ENCODE assay signal across 21 cellular contexts in the genomic region with DNA sequence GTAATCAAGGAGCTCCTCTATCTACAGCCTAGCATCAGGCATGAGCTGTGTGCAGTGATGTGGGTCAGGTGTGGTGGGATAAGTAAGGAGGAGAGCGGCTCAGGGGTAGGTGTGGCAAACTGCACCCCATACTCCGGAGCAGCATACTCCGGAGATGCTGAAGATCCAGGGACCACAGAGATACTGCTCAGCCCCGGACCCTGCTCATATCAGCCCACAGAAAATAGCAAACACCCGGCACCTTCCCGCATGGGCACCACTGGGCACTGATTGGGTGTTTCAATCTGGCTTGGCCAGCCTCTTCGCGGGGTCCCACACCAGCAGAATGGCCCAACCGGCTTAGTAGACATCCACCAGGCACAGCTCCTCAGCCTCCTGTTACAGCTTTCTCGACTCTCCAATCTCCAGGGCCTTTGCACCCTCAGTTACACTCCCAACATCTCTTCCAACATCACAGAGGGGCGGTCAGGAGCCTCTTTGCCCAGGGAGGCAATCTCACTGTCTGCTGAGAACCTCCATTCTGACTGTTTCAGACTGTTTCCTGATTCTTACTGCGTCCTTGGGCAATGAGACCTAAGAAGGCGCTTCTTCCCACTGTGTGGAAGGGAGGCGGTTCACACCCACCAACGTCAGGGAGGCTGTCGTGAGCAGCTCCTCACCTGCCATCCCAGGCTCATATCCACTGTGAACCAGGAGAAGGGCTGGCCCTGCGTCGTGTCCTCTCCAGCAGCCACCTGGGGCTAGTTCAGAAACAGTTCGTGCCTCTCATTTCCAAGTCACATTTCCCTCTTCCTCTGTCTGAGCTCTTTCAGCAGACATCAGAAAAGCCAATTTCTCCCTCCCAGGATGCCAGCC. TPM values are rescaled to one million over a fixed set of nuclear protein-coding genes. Genes with fewer than 3 reads are reported as not detected.
DNase-seq lines count a peak whose midpoint lies in the region; ATAC-seq, FAIRE-seq and TF ChIP-seq lines count a peak whose summit lies in the region.
"Had no signal": no experiment of that assay in that cellular context is flagged by ENCODE, and none has a peak within 500 bp of the region (broad histone marks: within the 10 kb centered on the region; RNA-seq: fewer than 3 reads in every experiment).

No MANE protein-coding gene starts in this region.

- dilution Hi-C loops in mammary epithelial cell (cut with HindIII; ENCODE audit: low sequenced_read_pairs), result loop anchor here (5.0 to 25.0 kb wide), 3 partner anchors 76 to 271 kb away; no protein-coding TSS in a partner anchor

- no peaks in the 10 kb centered on the region for H3K9me3 Mint-ChIP-seq in brain
- no peaks in the 10 kb centered on the region for H3K9me3 Mint-ChIP-seq in natural killer cell treated with Interleukin-12 subunit alpha and Interleukin-12 subunit beta and Interleukin-15 and Interleukin-18, amount 100 ng/mL, for 72 hours

- no peaks in the 10 kb centered on the region for H3K27me3 ChIP-seq in breast epithelium
- no peaks in the 10 kb centered on the region for H3K27me3 ChIP-seq in mammary epithelial cell (ENCODE audit: insufficient read depth, low read length)
- no peaks in the 10 kb centered on the region for H3K27me3 ChIP-seq in GM23248 (replicated peaks; ENCODE audit: insufficient read depth)
- H3K27me3 ChIP-seq: heart right ventricle had no signal

- CTCF ChIA-PET in mammary epithelial cell (lab: Charles Lee; ENCODE audit: low non-redundant PET), result no interaction called here

- no peak for TF ChIP-seq POLR2A in breast epithelium (IDR thresholded peaks at IDR 0.05)

- 92% methylated on average over 17 of the region's 19 CpGs for WGBS in mammary epithelial cell (ENCODE audit: low coverage, missing lambda C conversion rate)
- WGBS in GM23248 (ENCODE audit: low coverage in 1 of 2, low lambda C conversion rate in 2 of 2, missing lambda C conversion rate in 2 of 2), 2 experiments, result 88 to 92% methylated on average over 18 to 19 of the region's 19 CpGs

- no peak overlapping the region for H3K4me3 Mint-ChIP-seq in brain
- H3K4me3 Mint-ChIP-seq in natural killer cell treated with Interleukin-12 subunit alpha and Interleukin-12 subunit beta and Interleukin-15 and Interleukin-18, amount 100 ng/mL, for 72 hours, result peak overlapping the region; percentile 47

- intact Hi-C loops in breast epithelium (cut with DNase I; ENCODE audit: low total_unique reads) (loop anchor here (10.0 kb wide), 1 partner anchor 119 kb away; no protein-coding TSS in a partner anchor), mammary epithelial cell (cut with micrococcal nuclease) (no loop called here)

- H3K27ac Mint-ChIP-seq in brain, result peak overlapping the region in 3 of 5 experiments; percentile 41 to 51 (median 45)
- peak overlapping the region; percentile 82 to 100 for H3K27ac Mint-ChIP-seq in natural killer cell treated with Interleukin-12 subunit alpha and Interleukin-12 subunit beta and Interleukin-15 and Interleukin-18, amount 100 ng/mL, for 72 hours

- H3K79me2 ChIP-seq in mammary epithelial cell (ENCODE audit: insufficient read depth, low read length) (peaks cover 3% of the 10 kb centered on the region), GM23248 (ENCODE audit: insufficient read depth) (peaks cover 49% of the 10 kb centered on the region)

- no peaks in the 10 kb centered on the region for H4K20me1 ChIP-seq in mammary epithelial cell (ENCODE audit: insufficient read depth, low read length)
- no peaks in the 10 kb centered on the region for H4K20me1 ChIP-seq in GM23248 (ENCODE audit: insufficient read depth)

- H3K4me1 Mint-ChIP-seq in brain, result peaks cover 18% of the 10 kb centered on the region
- H3K4me1 Mint-ChIP-seq in natural killer cell treated with Interleukin-12 subunit alpha and Interleukin-12 subunit beta and Interleukin-15 and Interleukin-18, amount 100 ng/mL, for 72 hours (ENCODE audit: low read depth in 2 of 2), result peaks cover 60 to 75% of the 10 kb centered on the region in 2 donors

- no peaks in the 10 kb centered on the region for H3K36me3 ChIP-seq in breast epithelium
- H3K36me3 ChIP-seq in mammary epithelial cell (ENCODE audit: insufficient read depth, low read length), result no peaks in the 10 kb centered on the region
- H3K36me3 ChIP-seq in GM23248 (ENCODE audit: low read depth), result peaks cover 3% of the 10 kb centered on the region; the same call in 1 of the 2 replicates
- H3K36me3 ChIP-seq: prostate gland had no signal

- no peak overlapping the region for H3K9ac ChIP-seq in mammary epithelial cell (ENCODE audit: insufficient read depth, low read length)
- H3K9ac ChIP-seq in GM23248, result no peak overlapping the region
- H3K9ac ChIP-seq: SK-N-SH had no signal

- DNase-seq in breast epithelium (ENCODE audit: low spot score in 2 of 2), result no peak
- no peak for DNase-seq in mammary epithelial cell
- DNase-seq in natural killer cell treated with Interleukin-12 subunit alpha and Interleukin-12 subunit beta and Interleukin-15 and Interleukin-18, amount 100 ng/mL, for 72 hours (ENCODE audit: low spot score), result no peak
- no peak for DNase-seq in GM23248
- DNase-seq in stimulated activated CD4-positive, alpha-beta T cell treated with anti-CD3 and anti-CD28 coated beads, Interleukin-2, amount 100 ng/mL, for 48 hours, result no peak
- DNase-seq in D721Med (ENCODE audit: insufficient read length, low spot score), result no peak
- DNase-seq: activated CD4-positive, alpha-beta T cell treated with anti-CD3 and anti-CD28 coated beads, Interleukin-2, amount 50 U/mL, for 1 hour; DMS53; effector CD8-positive, alpha-beta T cell; H7; heart right ventricle; NCI-H1417; NCI-H2171; SK-N-SH; stimulated activated naive CD8-positive, alpha-beta T cell treated with anti-CD3 and anti-CD28 coated beads, Interleukin-15, Interleukin-2, amounts not matched to agents 100 U/mL and 50 U/mL, for 24 hours had no signal

- in situ Hi-C loops in mammary epithelial cell (cut with MboI; ENCODE audit: low sequenced_read_pairs in 2 of 2) (loop anchor here (5.0 to 25.0 kb wide), 3 partner anchors 66 to 296 kb away; partner anchors contain the start of gene SH3BP5 (in 1 of the 2)), GM23248 (cut with MboI) (loop anchor here (10.0 to 25.0 kb wide), 2 partner anchors 119 to 296 kb away; no protein-coding TSS in a partner anchor)

- H3K4me1 ChIP-seq in breast epithelium, result peaks cover 0 to 8% of the 10 kb centered on the region in 2 donors
- peaks cover 29% of the 10 kb centered on the region for H3K4me1 ChIP-seq in mammary epithelial cell (ENCODE audit: insufficient read depth, low read length)
- peaks cover 24% of the 10 kb centered on the region for H3K4me1 ChIP-seq in GM23248 (ENCODE audit: insufficient read depth)
- H3K4me1 ChIP-seq: prostate gland had no signal

- no peak for TF ChIP-seq CTCF in breast epithelium (IDR thresholded peaks at IDR 0.05)
- TF ChIP-seq CTCF in mammary epithelial cell (conservative IDR thresholded peaks at IDR 0.05 in 1 of 2, IDR thresholded peaks at IDR 0.05 in 1 of 2; ENCODE audit: extremely low read depth in 1 of 2, insufficient read depth in 1 of 2, low read depth in 1 of 2, low read length in 2 of 2), result no peak
- TF ChIP-seq CTCF in brain (conservative IDR thresholded peaks at IDR 0.05), result no peak
- TF ChIP-seq CTCF in D721Med (IDR thresholded peaks at IDR 0.05; ENCODE audit: insufficient read depth, missing control alignments), result no peak

- H3K4me2 ChIP-seq in mammary epithelial cell (ENCODE audit: insufficient read depth, low read depth, low read length) (no peak overlapping the region), GM23248 (ENCODE audit: unreplicated experiment) (no peak overlapping the region)
- H3K4me2 ChIP-seq: SK-N-SH had no signal

- peaks cover 16% of the 10 kb centered on the region for H3K36me3 Mint-ChIP-seq in brain
- H3K36me3 Mint-ChIP-seq in natural killer cell treated with Interleukin-12 subunit alpha and Interleukin-12 subunit beta and Interleukin-15 and Interleukin-18, amount 100 ng/mL, for 72 hours, result peaks cover 6% of the 10 kb centered on the region

- H3F3A ChIP-seq in GM23248 (ENCODE audit: insufficient read depth), result peaks cover 26% of the 10 kb centered on the region

- H3K27me3 Mint-ChIP-seq in brain, result no peaks in the 10 kb centered on the region
- H3K27me3 Mint-ChIP-seq in natural killer cell treated with Interleukin-12 subunit alpha and Interleukin-12 subunit beta and Interleukin-15 and Interleukin-18, amount 100 ng/mL, for 72 hours, result no peaks in the 10 kb centered on the region

- no peak for FAIRE-seq in D721Med (lab: Jason Lieb, UNC)
- FAIRE-seq: GM18507, RCC 7860, TTC549 had no signal

- ATAC-seq in natural killer cell treated with Interleukin-12 subunit alpha and Interleukin-12 subunit beta and Interleukin-15 and Interleukin-18, amount 100 ng/mL, for 72 hours, result no peak
- no peak for ATAC-seq in GM18517 (IDR thresholded peaks at IDR 0.05; ENCODE audit: unreplicated experiment)
- ATAC-seq: heart right ventricle; stimulated activated naive CD8-positive, alpha-beta T cell treated with anti-CD3 and anti-CD28 coated beads, Interleukin-15, Interleukin-2, amounts not matched to agents 100 U/mL and 50 U/mL, for 24 hours had no signal

- peak overlapping the region; percentile 73 to 87 for H3K27ac ChIP-seq in breast epithelium
- no peak overlapping the region for H3K27ac ChIP-seq in mammary epithelial cell (ENCODE audit: insufficient read depth, low read depth, low read length)
- H3K27ac ChIP-seq in GM23248, result no peak overlapping the region
- H3K27ac ChIP-seq: prostate gland had no signal

- BruUV-seq in mammary epithelial cell (replicated peaks; lab: Mats Ljungman, UMichigan), result no TSS peak

- no peaks in the 10 kb centered on the region for H3K9me3 ChIP-seq in breast epithelium
- no peaks in the 10 kb centered on the region for H3K9me3 ChIP-seq in mammary epithelial cell (replicated peaks; ENCODE audit: insufficient read depth, low read length)
- H3K9me3 ChIP-seq in GM23248 (ENCODE audit: low read depth), result no peaks in the 10 kb centered on the region
- H3K9me3 ChIP-seq: heart right ventricle, prostate gland, SK-N-SH had no signal

- H3K9me2 ChIP-seq in GM23248 (ENCODE audit: insufficient read depth), result no peaks in the 10 kb centered on the region
- H3K9me2 ChIP-seq: SK-N-SH had no signal

- H3K4me3 ChIP-seq in breast epithelium (no peak overlapping the region), mammary epithelial cell (replicated peaks in 1 of 3; ENCODE audit: insufficient read depth in 1 of 3, low read depth in 2 of 3, low read length in 3 of 3) (no peak overlapping the region), GM23248 (no peak overlapping the region)
- H3K4me3 ChIP-seq: heart right ventricle, prostate gland had no signal

- no peak overlapping the region for H2AFZ ChIP-seq in mammary epithelial cell (ENCODE audit: low read depth, low read length)
- no peak overlapping the region for H2AFZ ChIP-seq in GM23248

RNA-seq across cellular contexts. Expression of gene CAPN7, which starts 59.8 kb away (rescaled TPM):
- total RNA-seq in breast epithelium (100 to 1,000 TPM in 1 of 3 donors, 10 to 100 TPM in 2; 79.0 to 112 (median 91.4) TPM), mammary epithelial cell (10 to 100 TPM; 32.8 to 46.0 TPM)
- polyA plus RNA-seq in mammary epithelial cell (12.9 TPM), brain (ENCODE audit: insufficient read depth, low read depth, low replicate concordance) (5.8 TPM), GM23248 (2016; fragmentation: Nextera tagmentation; extraction: Ambion mirVana) (21.3 and 22.7 TPM in 2 replicates)
- 7.0 TPM for polyA minus RNA-seq in mammary epithelial cell
- total RNA-seq in natural killer cell treated with Interleukin-12 subunit alpha and Interleukin-12 subunit beta and Interleukin-15 and Interleukin-18, amount 100 ng/mL, for 72 hours, result 10 to 100 TPM; 27.9 to 47.8 TPM
- total RNA-seq in GM23248 (2014; rRNA removed; shearing (Covaris generic)), result 28.3 and 38.3 TPM in 2 replicates

Comparison
In these comparisons a context has a peak if more than half of its experiments do, and no peak if none do; other contexts are left out.
1. H3K27ac ChIP-seq: peak in breast epithelium (2 of 2); none in mammary epithelial cell (single experiment) and GM23248 (single experiment).